Comparison of ENCODE assay signal across 1 cellular context in genomic region chr11:77637345-77638165, GRCh38.
A peak's percentile ranks its signal among the peaks of the same experiment; 100 is the strongest.
TF ChIP-seq lines count a peak whose summit lies in the region.

Gene CLNS1A, minus strand, starts transcription at chr11:77637794. Its CDS starts 80 bp downstream, at chr11:77637714.

TF ChIP-seq in Ishikawa, 13 proteins besides CTCF, POLR2A, EP300 and RAD21 (continued from another document):
- peak; percentile 51; the same call in 1 of the 2 replicates for TF ChIP-seq YY1 (IDR thresholded peaks at IDR 0.05; ENCODE audit: low read depth)
- 0 out of 2 replicates have a peak, but pooled peaks have one; percentile 14 for TF ChIP-seq FOXM1 (IDR thresholded peaks at IDR 0.05; ENCODE audit: borderline replicate concordance, low read depth)
- no peak for TF ChIP-seq NFIC (IDR thresholded peaks at IDR 0.05)
- TF ChIP-seq TEAD4 (IDR thresholded peaks at IDR 0.05), result no peak
